In the genomic region with DNA sequence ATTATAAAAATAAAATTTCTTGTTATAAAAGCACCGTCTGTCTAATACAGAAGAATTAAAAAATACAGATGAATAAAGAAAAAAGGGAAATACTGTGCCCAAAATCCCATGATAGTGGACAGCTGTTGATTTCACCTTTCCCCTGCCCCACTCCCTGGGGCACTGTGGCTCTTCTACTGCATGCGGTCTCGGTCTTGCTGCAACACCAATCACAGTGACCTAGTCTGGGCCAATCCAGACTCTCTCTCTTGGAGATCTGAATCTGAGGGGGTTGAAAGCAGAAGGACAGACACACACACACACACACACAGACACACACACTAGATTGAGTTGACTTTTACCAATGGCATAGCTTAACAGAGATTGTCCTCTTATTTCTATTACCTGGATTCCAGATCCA, we compare ENCODE assay signal across 27 cellular contexts.
"Had no signal": no experiment of that assay in that cellular context is flagged by ENCODE, and none has a peak within 500 bp of the region (broad histone marks: within the 10 kb centered on the region; RNA-seq: fewer than 3 reads in every experiment).

No MANE protein-coding gene starts in this region.

- FAIRE-seq: endothelial cell of umbilical vein, kidney, urothelium cell line had no signal

- H3K27me3 ChIP-seq: adrenal gland, ascending aorta, cardiac muscle cell, neural progenitor cell, testis, transverse colon had no signal

- ATAC-seq: left colon; natural killer cell; right cardiac atrium; stimulated activated naive CD8-positive, alpha-beta T cell treated with anti-CD3 and anti-CD28 coated beads, Interleukin-15, Interleukin-2, amounts not matched to agents 100 U/mL and 50 U/mL, for 24 hours had no signal

- DNase-seq: activated CD4-positive, alpha-beta memory T cell treated with anti-CD3 and anti-CD28 coated beads for 36 hours; activated CD4-positive, alpha-beta T cell treated with anti-CD3 and anti-CD28 coated beads, Interleukin-2, amount 10 ng/mL, durations not matched to agents 24 days and 14 days; activated CD4-positive, CD25-positive, alpha-beta regulatory T cell treated with anti-CD3 and anti-CD28 coated beads, Interleukin-2, amount 50 U/mL, for 72 hours; activated CD8-positive, alpha-beta memory T cell treated with anti-CD3 and anti-CD28 coated beads, Interleukin-2, amount 50 U/mL, for 4 hours; activated effector memory CD4-positive, alpha-beta T cell treated with anti-CD3 and anti-CD28 coated beads, Interleukin-2, amount 50 U/mL, for 16 hours; activated naive CD4-positive, alpha-beta T cell treated with anti-CD3 and anti-CD28 coated beads for 36 hours; activated naive CD8-positive, alpha-beta T cell treated with anti-CD3 and anti-CD28 coated beads for 36 hours; activated T-cell treated with anti-CD3 and anti-CD28 coated beads, Interleukin-2, amount 50 U/mL, for 1 hour; adrenal gland; cortex of kidney; head of caudate nucleus; hippocampal formation; kidney; left colon; natural killer cell; posterior cingulate gyrus; right cardiac atrium; stimulated activated CD4-positive, alpha-beta T cell treated with anti-CD3 and anti-CD28 coated beads, Interleukin-2, amount 100 ng/mL, for 48 hours; stimulated activated naive CD8-positive, alpha-beta T cell treated with anti-CD3 and anti-CD28 coated beads, Interleukin-15, Interleukin-2, amounts not matched to agents 100 U/mL and 50 U/mL, for 24 hours; T1000; testis; transverse colon had no signal

- H3K36me3 ChIP-seq: adrenal gland, ascending aorta, cardiac muscle cell, neural progenitor cell, transverse colon had no signal

- H3K9me3 ChIP-seq: adrenal gland, ascending aorta, testis, transverse colon had no signal

- H3K4me1 ChIP-seq: adrenal gland, ascending aorta, testis, transverse colon had no signal

- H3K4me3 ChIP-seq: adrenal gland, ascending aorta, cardiac muscle cell, neural progenitor cell, testis, transverse colon had no signal

- H3K27ac ChIP-seq: adrenal gland, ascending aorta, cardiac muscle cell, neural progenitor cell, testis, transverse colon had no signal
